In genomic region chr19:10478903-10479384, GRCh38 we compare ENCODE assay signal across 8 cellular contexts. TPM values are rescaled to one million over a fixed set of nuclear protein-coding genes. Genes with fewer than 3 reads are reported as not detected.
A peak's percentile ranks its signal among the peaks of the same experiment; 100 is the strongest.
DNase-seq lines count a peak whose midpoint lies in the region; ATAC-seq, FAIRE-seq and TF ChIP-seq lines count a peak whose summit lies in the region.

No MANE protein-coding gene starts in this region.

- FAIRE-seq in H1 (lab: Jason Lieb, UNC) = peak; percentile 81

- 5% methylated on average over 25 of the region's 36 CpGs; no CpG with 5 or more reads in 1 of the 2 experiments for WGBS in H1 (ENCODE audit: extremely low coverage in 1 of 2, insufficient coverage in 1 of 2, insufficient read length in 1 of 2, insufficient replicate concordance in 2 of 2, low coverage in 1 of 2, low lambda C conversion rate in 2 of 2, missing lambda C conversion rate in 1 of 2), 2 experiments

- H3K79me1 ChIP-seq in H1 (ENCODE audit: low read depth, low read length) = no peaks in the 10 kb centered on the region

- H3K23ac ChIP-seq in H1 (ENCODE audit: insufficient read length) = no peak overlapping the region

- H3F3A ChIP-seq in GM23338 (replicated peaks; ENCODE audit: low read depth) = 0 out of 2 replicates have a peak, but pooled peaks cover 2% of the 10 kb centered on the region

- no peak overlapping the region for H3K27ac ChIP-seq in GM23338 (ENCODE audit: low read depth)
- no peak overlapping the region for H3K27ac ChIP-seq in H1 (ENCODE audit: low read depth, low read length)

- no peak overlapping the region for H2BK15ac ChIP-seq in H1 (ENCODE audit: low read length)

- peak; percentile 79 for DNase-seq in A172 (ENCODE audit: low spot score)
- peak; percentile 98 for DNase-seq in GM23338 (ENCODE audit: low spot score)
- peak; percentile 85 for DNase-seq in NCI-H82 treated with DMSO at 0.1 percent for 48 hours (lab: John Stamatoyannopoulos, UW; ENCODE audit: unreplicated experiment)
- peak; percentile 64 to 77 (median 76) for DNase-seq in activated CD8-positive, alpha-beta memory T cell treated with anti-CD3 and anti-CD28 coated beads for 48 hours (ENCODE audit: low read depth in 2 of 3, low spot score in 2 of 3)
- peak; percentile 80 to 89 for DNase-seq in H1 (ENCODE audit: low read depth in 1 of 2, low spot score in 2 of 2)
- peak; percentile 93 for DNase-seq in mesenteric fat pad (ENCODE audit: low spot score)
- DNase-seq in stimulated activated CD8-positive, alpha-beta memory T cell treated with anti-CD3 and anti-CD28 coated beads, Interleukin-12 subunit alpha, Interleukin-12 subunit beta, amount 100 ng/mL, for 24 hours (ENCODE audit: extremely low read depth) = peak; percentile 70

- H3K4me1 ChIP-seq in GM23338 (ENCODE audit: insufficient read depth) = no peaks in the 10 kb centered on the region
- H3K4me1 ChIP-seq in H1 (replicated peaks in 1 of 4; ENCODE audit: control insufficient read depth in 3 of 4, insufficient read depth in 4 of 4, low read length in 3 of 4) = peaks cover 0 to 4% (median 0%) of the 10 kb centered on the region in 4 experiments; a peak in 2 of 7 replicates

- TF ChIP-seq RAD21 in H1 (IDR thresholded peaks at IDR 0.05 in 1 of 2, conservative IDR thresholded peaks at IDR 0.05 in 1 of 2; ENCODE audit: low read depth in 2 of 2, low read length in 2 of 2) = peak in 1 of 2 experiments; percentile 36; a peak in 2 of 4 replicates

- no peak overlapping the region for H3K14ac ChIP-seq in H1 (ENCODE audit: insufficient read length)

- H3K79me2 ChIP-seq in GM23338 (replicated peaks; ENCODE audit: insufficient read depth) = no peaks in the 10 kb centered on the region
- H3K79me2 ChIP-seq in H1 (ENCODE audit: control insufficient read depth in 1 of 2, insufficient read depth in 2 of 2, low read length in 2 of 2) = no peaks in the 10 kb centered on the region

- H3K18ac ChIP-seq in H1 (ENCODE audit: extremely low read depth, low read length) = 0 out of 2 replicates have a peak overlapping the region, but pooled peaks have one; percentile 48

- H3K36me3 Mint-ChIP-seq in GM23338 (ENCODE audit: low read depth) = no peaks in the 10 kb centered on the region

- H2AK5ac ChIP-seq in H1 (ENCODE audit: low read depth, low read length) = no peak overlapping the region

- H3K56ac ChIP-seq in H1 (replicated peaks; ENCODE audit: insufficient read length, low read depth, low read length) = no peak overlapping the region

- H3K27me3 ChIP-seq in GM23338 (ENCODE audit: insufficient read depth) (peaks cover 18% of the 10 kb centered on the region), H1 (replicated peaks in 1 of 4; ENCODE audit: control insufficient read depth in 3 of 4, extremely low read depth in 1 of 4, insufficient read depth in 3 of 4, low read length in 3 of 4) (peaks cover 6 to 11% (median 9%) of the 10 kb centered on the region in 4 experiments)

- H4K91ac ChIP-seq in H1 (replicated peaks; ENCODE audit: insufficient read length, low read length) = no peak overlapping the region

- no peak overlapping the region for H2BK20ac ChIP-seq in H1 (ENCODE audit: low read length)

- H3K9me2 ChIP-seq in GM23338 (ENCODE audit: insufficient read depth) = no peaks in the 10 kb centered on the region

- no peaks in the 10 kb centered on the region; the same call in 2 of the 3 replicates for H3K9me3 Mint-ChIP-seq in GM23338

- peak overlapping the region; percentile 48 for H3K4me3 ChIP-seq in GM23338
- peak overlapping the region in 1 of 4 experiments; percentile 36; a peak in 2 of 8 replicates for H3K4me3 ChIP-seq in H1 (ENCODE audit: extremely low read depth in 1 of 4, insufficient read depth in 2 of 4, low read depth in 3 of 4, low read length in 4 of 4)

- H3K4me1 Mint-ChIP-seq in GM23338 = peaks cover 4% of the 10 kb centered on the region; the same call in 2 of the 3 replicates

- no peak for TF ChIP-seq POLR2A in H1 (IDR thresholded peaks at IDR 0.05; ENCODE audit: control extremely low read depth in 1 of 2, low read depth in 2 of 2, low read length in 2 of 2)

- H2BK12ac ChIP-seq in H1 (ENCODE audit: low read depth, low read length) = no peak overlapping the region

- H4K5ac ChIP-seq in H1 (ENCODE audit: insufficient read length, low read depth, low read length) = no peak overlapping the region

- H3K27ac Mint-ChIP-seq in GM23338 = no peak overlapping the region

- H3K4me2 ChIP-seq in GM23338 = peak overlapping the region; percentile 75
- H3K4me2 ChIP-seq in H1 (ENCODE audit: insufficient read depth in 1 of 2, low read depth in 2 of 2, low read length in 2 of 2) = peak overlapping the region; percentile 56

- no peak overlapping the region for H2BK5ac ChIP-seq in H1 (ENCODE audit: low read depth, low read length)

- no peak overlapping the region; a peak in 1 of 7 replicates for H3K9ac ChIP-seq in H1 (replicated peaks in 1 of 4; ENCODE audit: extremely low read depth in 1 of 4, low read depth in 3 of 4, low read length in 3 of 4)

- H2AFZ ChIP-seq in GM23338 (peak overlapping the region; percentile 93), H1 (ENCODE audit: low read length) (0 out of 2 replicates have a peak overlapping the region, but pooled peaks have one; percentile 69)

- no peak for TF ChIP-seq EP300 in H1 (IDR thresholded peaks at IDR 0.05; ENCODE audit: borderline replicate concordance in 1 of 2, low read depth in 2 of 2, low read length in 2 of 2)

- TF ChIP-seq CTCF in GM23338 (conservative IDR thresholded peaks at IDR 0.05; ENCODE audit: low read depth in 2 of 2) (peak; percentile 41 to 72), H1 (IDR thresholded peaks at IDR 0.05; ENCODE audit: control extremely low read depth in 1 of 3, insufficient read depth in 1 of 3, low read depth in 1 of 3, low read length in 3 of 3) (peak; percentile 43 to 61 (median 51))

- peaks cover 24% of the 10 kb centered on the region for H3K27me3 Mint-ChIP-seq in GM23338 (ENCODE audit: insufficient read depth, low read depth, poor library complexity)

- ATAC-seq in GM23338 = peak; percentile 96
- ATAC-seq in HG03045 (IDR thresholded peaks at IDR 0.05; ENCODE audit: unreplicated experiment) = no peak

- POLR2A ChIA-PET in H1 (lab: Charles Lee; ENCODE audit: partially characterized antibody) = interaction anchor here (1.0 to 1.1 kb wide), 4 partner anchors 11 to 20 kb away, joined by 3 to 5 read pairs (median 3); no protein-coding TSS in a partner anchor

- H3K23me2 ChIP-seq in H1 (ENCODE audit: low read depth, low read length) = no peaks in the 10 kb centered on the region; the same call in 1 of the 2 replicates

- no peaks in the 10 kb centered on the region; the same call in 1 of the 2 replicates for H4K20me1 ChIP-seq in GM23338 (replicated peaks; ENCODE audit: insufficient read depth)
- no peaks in the 10 kb centered on the region for H4K20me1 ChIP-seq in H1 (replicated peaks in 1 of 2; ENCODE audit: control insufficient read depth in 1 of 2, insufficient read depth in 2 of 2, low read length in 2 of 2)

- H2BK120ac ChIP-seq in H1 (replicated peaks; ENCODE audit: low read depth, low read length) = no peak overlapping the region

- CTCF ChIA-PET in H1 (lab: Charles Lee; ENCODE audit: partially characterized antibody) = interaction anchor here (0.6 to 5.1 kb wide), 17 partner anchors 13 to 377 kb away, joined by 3 to 29 read pairs (median 4); no protein-coding TSS in a partner anchor

- no peak overlapping the region for H4K8ac ChIP-seq in H1 (ENCODE audit: extremely low read depth, insufficient read depth, low read length)

- peak overlapping the region; percentile 46 for H3K4me3 Mint-ChIP-seq in GM23338

- H3K9me3 ChIP-seq in H1 (ENCODE audit: insufficient read depth in 2 of 2, low read depth in 1 of 2, low read length in 1 of 2) = no peaks in the 10 kb centered on the region; a peak in 1 of 4 replicates

- H3K36me3 ChIP-seq in GM23338 (ENCODE audit: insufficient read depth) (no peaks in the 10 kb centered on the region), H1 (ENCODE audit: control insufficient read depth in 2 of 4, insufficient read depth in 4 of 4, low read length in 3 of 4) (no peaks in the 10 kb centered on the region)

- no peak overlapping the region for H3K4ac ChIP-seq in H1 (replicated peaks; ENCODE audit: insufficient read length, low read depth, low read length)

RNA-seq across cellular contexts. Expression of gene KEAP1, which starts 24.2 kb away (rescaled TPM):
- 118 and 128 TPM in 2 replicates for total RNA-seq in A172 (2014; rRNA removed; shearing (Covaris generic))
- total RNA-seq in GM23338 (2014; rRNA removed; shearing (Covaris generic)) = 71.5 and 77.5 TPM in 2 replicates
- polyA plus RNA-seq in GM23338 (2016; fragmentation: Nextera tagmentation; extraction: Ambion mirVana) (46.5 and 57.8 TPM in 2 replicates), H1 (2011; rRNA removed) (106 and 117 TPM in 2 replicates)
- 80.6 and 82.0 TPM in 2 replicates for total RNA-seq in H1 (2021; fragmentation: NEBNext Ultra II Directional; extraction: Animal tissue kit (Norgen Biotek cat#: 25700))
- 81.3 TPM for polyA plus RNA-seq in H1 (2011; cell fraction: cytosol; rRNA removed)
- 97.7 TPM for polyA plus RNA-seq in H1 (2011; cell fraction: nucleus; rRNA removed)
- polyA plus RNA-seq in H1 (2012, experiment 1 of 2) = 81.4 to 108 TPM (median 98.2 TPM) in 4 replicates
- 70.3 TPM for polyA plus RNA-seq in H1 (2012, experiment 2 of 2)
- 39.6 TPM for polyA plus RNA-seq in H1 (2013, experiment 1 of 2)
- polyA plus RNA-seq in H1 (2013, experiment 2 of 2) = 36.8 TPM
- 139 and 176 TPM in 2 replicates for polyA minus RNA-seq in H1 (2011; rRNA and poly(A)+ RNA removed)
- polyA minus RNA-seq in H1 (2011; cell fraction: cytosol; rRNA and poly(A)+ RNA removed) = 86.8 TPM
- 53.1 TPM for polyA minus RNA-seq in H1 (2011; cell fraction: nucleus; rRNA and poly(A)+ RNA removed)
- total RNA-seq in mesenteric fat pad = 71.9 TPM

RNA-seq across cellular contexts. Expression of gene S1PR5, which starts 38.3 kb away (rescaled TPM):
- total RNA-seq in A172 (2014; rRNA removed; shearing (Covaris generic)) = 7.9 and 9.0 TPM in 2 replicates
- total RNA-seq in GM23338 (2014; rRNA removed; shearing (Covaris generic)) = 3.1 and 8.0 TPM in 2 replicates
- polyA plus RNA-seq in GM23338 (2016; fragmentation: Nextera tagmentation; extraction: Ambion mirVana) (4.6 and 4.8 TPM in 2 replicates), H1 (2011; rRNA removed) (2.4 and 3.6 TPM in 2 replicates)
- total RNA-seq in H1 (2021; fragmentation: NEBNext Ultra II Directional; extraction: Animal tissue kit (Norgen Biotek cat#: 25700)) = 8.6 and 8.7 TPM in 2 replicates
- 2.7 TPM for polyA plus RNA-seq in H1 (2011; cell fraction: cytosol; rRNA removed)
- 2.3 TPM for polyA plus RNA-seq in H1 (2011; cell fraction: nucleus; rRNA removed)
- polyA plus RNA-seq in H1 (2012, experiment 1 of 2) = 2.7 to 3.3 TPM (median 2.9 TPM) in 4 replicates
- 2.2 TPM for polyA plus RNA-seq in H1 (2012, experiment 2 of 2)
- 14.0 TPM for polyA plus RNA-seq in H1 (2013, experiment 1 of 2)
- polyA plus RNA-seq in H1 (2013, experiment 2 of 2) = 16.1 TPM
- polyA minus RNA-seq in H1 (2011; rRNA and poly(A)+ RNA removed) = 0.46 and 0.63 TPM in 2 replicates
- polyA minus RNA-seq in H1 (2011; cell fraction: cytosol; rRNA and poly(A)+ RNA removed) = 1.8 TPM
- polyA minus RNA-seq in H1 (2011; cell fraction: nucleus; rRNA and poly(A)+ RNA removed) = 2.0 TPM
- 0.13 TPM for total RNA-seq in mesenteric fat pad

RNA-seq across cellular contexts. Expression of gene PDE4A, which starts 58.6 kb away (rescaled TPM):
- 0.41 and 1.3 TPM in 2 replicates for total RNA-seq in A172 (2014; rRNA removed; shearing (Covaris generic))
- total RNA-seq in GM23338 (2014; rRNA removed; shearing (Covaris generic)) = 5.2 and 5.4 TPM in 2 replicates
- polyA plus RNA-seq in GM23338 (2016; fragmentation: Nextera tagmentation; extraction: Ambion mirVana) (5.2 and 5.4 TPM in 2 replicates), H1 (2011; rRNA removed) (2.0 and 3.4 TPM in 2 replicates)
- 4.4 and 5.0 TPM in 2 replicates for total RNA-seq in H1 (2021; fragmentation: NEBNext Ultra II Directional; extraction: Animal tissue kit (Norgen Biotek cat#: 25700))
- 1.8 TPM for polyA plus RNA-seq in H1 (2011; cell fraction: cytosol; rRNA removed)
- polyA plus RNA-seq in H1 (2011; cell fraction: nucleus; rRNA removed) = 2.5 TPM
- polyA plus RNA-seq in H1 (2012, experiment 1 of 2) = 2.6 to 4.2 TPM (median 3.9 TPM) in 4 replicates
- 3.2 TPM for polyA plus RNA-seq in H1 (2012, experiment 2 of 2)
- 3.3 TPM for polyA plus RNA-seq in H1 (2013, experiment 1 of 2)
- polyA plus RNA-seq in H1 (2013, experiment 2 of 2) = 3.4 TPM
- 2.8 and 3.4 TPM in 2 replicates for polyA minus RNA-seq in H1 (2011; rRNA and poly(A)+ RNA removed)
- polyA minus RNA-seq in H1 (2011; cell fraction: cytosol; rRNA and poly(A)+ RNA removed) = 4.5 TPM
- 2.3 TPM for polyA minus RNA-seq in H1 (2011; cell fraction: nucleus; rRNA and poly(A)+ RNA removed)
- 28.5 TPM for total RNA-seq in mesenteric fat pad
